9 cellular contexts compared by ENCODE assay signal in genomic region chr20:36461600-36462439, GRCh38.
DNase-seq lines count a peak whose midpoint lies in the region; ATAC-seq, FAIRE-seq and TF ChIP-seq lines count a peak whose summit lies in the region.
"Had no signal": no experiment of that assay in that cellular context is flagged by ENCODE, and none has a peak within 500 bp of the region (broad histone marks: within the 10 kb centered on the region; RNA-seq: fewer than 3 reads in every experiment).

No MANE protein-coding gene starts in this region.

- no peaks in the 10 kb centered on the region for H3K36me3 ChIP-seq in pancreas

- peaks cover 25 to 38% (median 30%) of the 10 kb centered on the region in 3 donors for H3K4me1 ChIP-seq in pancreas

- H3K27me3 Mint-ChIP-seq in activated naive CD8-positive, alpha-beta T cell = no peaks in the 10 kb centered on the region

- peaks cover 54% of the 10 kb centered on the region for H3K4me1 Mint-ChIP-seq in activated naive CD8-positive, alpha-beta T cell (ENCODE audit: low read depth)

- no peaks in the 10 kb centered on the region for H3K9me3 Mint-ChIP-seq in activated naive CD8-positive, alpha-beta T cell (ENCODE audit: low read depth)

- H3K9me3 ChIP-seq in pancreas = no peaks in the 10 kb centered on the region

- peak; percentile 18 for DNase-seq in DMS79 treated with DMSO at 0.1 percent for 48 hours (lab: John Stamatoyannopoulos, UW)
- no peak for DNase-seq in DMS79 (lab: John Stamatoyannopoulos, UW)
- DNase-seq in RKO (ENCODE audit: low spot score) = peak; percentile 70
- DNase-seq in cardiac septum (ENCODE audit: low spot score) = peak; percentile 83
- peak; percentile 64 to 90 (median 72) for DNase-seq in pancreas
- DNase-seq in inferior parietal cortex (ENCODE audit: extremely low spot score) = no peak

- H3K36me3 Mint-ChIP-seq in activated naive CD8-positive, alpha-beta T cell = no peaks in the 10 kb centered on the region

- TF ChIP-seq CTCF in pancreas (IDR thresholded peaks at IDR 0.05) = no peak

- peak overlapping the region; percentile 88 for H3K4me3 Mint-ChIP-seq in activated naive CD8-positive, alpha-beta T cell

- ATAC-seq in HG02852 (IDR thresholded peaks at IDR 0.05; ENCODE audit: unreplicated experiment) = peak; percentile 4
- ATAC-seq in pancreas = peak; percentile 5 to 28 (median 18)

- H3K27ac ChIP-seq in pancreas = peak overlapping the region; percentile 77 to 89 (median 84)

- intact Hi-C loops in cardiac septum (cut with DNase I) (loop anchor here (1.0 to 10.0 kb wide), 4 partner anchors 20 to 403 kb away; a partner anchor contains a TSS), pancreas (cut with DNase I) (no loop called here)

- peak overlapping the region; percentile 56 to 90 (median 82) for H3K4me3 ChIP-seq in pancreas

- peak overlapping the region; percentile 86 for H3K27ac Mint-ChIP-seq in activated naive CD8-positive, alpha-beta T cell

- FAIRE-seq in pancreas (lab: Jason Lieb, UNC) = no peak
- FAIRE-seq: A204.1 had no signal

- WGBS in pancreas, 2 donors = 1% methylated on average over 32 to 54 of the region's 58 CpGs

- H3K27me3 ChIP-seq in pancreas = no peaks in the 10 kb centered on the region

Comparison
In these comparisons a context has a peak if more than half of its experiments do, and no peak if none do; other contexts are left out.
1. DNase-seq: peak in DMS79 treated with DMSO at 0.1 percent for 48 hours (single experiment), RKO (single experiment), cardiac septum (single experiment) and pancreas (6 of 6); none in DMS79 (single experiment) and inferior parietal cortex (single experiment).